In the genomic region with DNA sequence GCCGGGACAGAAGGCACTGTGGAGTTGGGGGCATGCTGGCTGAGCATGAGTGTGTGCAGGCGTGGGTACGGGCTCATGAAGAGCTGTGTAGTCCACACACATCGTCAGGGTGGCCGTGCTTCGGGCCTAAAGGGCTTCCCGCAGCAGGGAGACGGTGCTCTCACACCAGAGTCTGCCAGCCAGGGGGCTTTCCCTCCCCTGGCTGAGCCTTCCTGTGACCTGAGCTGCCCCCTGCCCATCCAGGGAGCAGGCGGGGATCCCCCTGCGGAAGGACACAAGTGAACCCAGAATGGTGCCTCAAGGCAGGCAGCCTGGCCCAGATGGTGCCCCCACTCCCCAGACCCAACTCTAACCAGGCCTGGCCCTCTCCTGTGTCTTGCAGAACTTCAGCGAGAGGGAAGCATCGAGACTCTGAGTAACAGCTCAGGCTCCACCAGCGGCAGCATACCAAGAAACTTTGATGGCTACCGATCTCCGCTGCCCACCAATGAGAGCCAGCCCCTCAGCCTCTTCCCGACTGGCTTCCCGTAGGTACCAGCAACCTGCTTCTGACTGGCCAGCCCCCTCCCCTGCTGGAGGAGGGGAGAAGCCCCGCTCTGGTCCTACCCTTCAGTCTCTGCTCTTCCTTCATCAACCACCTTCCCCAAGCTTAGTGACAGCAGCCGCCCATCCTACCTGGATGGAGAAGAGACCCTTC, we compare ENCODE assay signal across 18 cellular contexts. TPM values are rescaled to one million over a fixed set of nuclear protein-coding genes. Genes with fewer than 3 reads are reported as not detected.
DNase-seq lines count a peak whose midpoint lies in the region; ATAC-seq, FAIRE-seq and TF ChIP-seq lines count a peak whose summit lies in the region.
"Had no signal": no experiment of that assay in that cellular context is flagged by ENCODE, and none has a peak within 500 bp of the region (broad histone marks: within the 10 kb centered on the region; RNA-seq: fewer than 3 reads in every experiment).

No MANE protein-coding gene starts in this region.

- H2BK120ac ChIP-seq in IMR-90 (ENCODE audit: low read depth, low read length) (peak overlapping the region; percentile 35), H1 (replicated peaks; ENCODE audit: low read depth, low read length) (no peak overlapping the region), neuronal stem cell (ENCODE audit: low read depth, low read length) (no peak overlapping the region)

- TF ChIP-seq RAD21 in IMR-90 (IDR thresholded peaks at IDR 0.05; ENCODE audit: low read length): no peak
- TF ChIP-seq RAD21 in H1 (IDR thresholded peaks at IDR 0.05 in 1 of 2, conservative IDR thresholded peaks at IDR 0.05 in 1 of 2; ENCODE audit: low read depth in 2 of 2, low read length in 2 of 2): no peak

- no peak overlapping the region for H3K4me2 ChIP-seq in IMR-90 (ENCODE audit: low read depth, low read length)
- H3K4me2 ChIP-seq in H1 (ENCODE audit: insufficient read depth in 1 of 2, low read depth in 2 of 2, low read length in 2 of 2): no peak overlapping the region
- no peak overlapping the region for H3K4me2 ChIP-seq in neuronal stem cell (ENCODE audit: insufficient read depth, low read length, poor library complexity, severe bottlenecking)

- H3K23ac ChIP-seq in IMR-90 (ENCODE audit: low read depth, low read length): no peak overlapping the region
- no peak overlapping the region for H3K23ac ChIP-seq in H1 (ENCODE audit: insufficient read length)
- H3K23ac ChIP-seq in neuronal stem cell (ENCODE audit: low read depth, low read length, poor library complexity): peak overlapping the region; percentile 56

- peak overlapping the region; percentile 2 for H3K27ac Mint-ChIP-seq in Caco-2 (ENCODE audit: unreplicated experiment)

- H3K56ac ChIP-seq in IMR-90 (ENCODE audit: extremely low read depth, insufficient read depth, low read length) (no peak overlapping the region), H1 (replicated peaks; ENCODE audit: insufficient read length, low read depth, low read length) (no peak overlapping the region)

- H3K27me3 Mint-ChIP-seq in Caco-2 (ENCODE audit: insufficient read depth, unreplicated experiment): no peaks in the 10 kb centered on the region

- no peaks in the 10 kb centered on the region for H3K23me2 ChIP-seq in H1 (ENCODE audit: low read depth, low read length)

- H2AK9ac ChIP-seq in IMR-90 (replicated peaks; ENCODE audit: low read depth, low read length, poor library complexity): peak overlapping the region; percentile 62

- H2AFZ ChIP-seq in IMR-90 (replicated peaks; ENCODE audit: low read length, poor library complexity): no peak overlapping the region
- no peak overlapping the region for H2AFZ ChIP-seq in H1 (ENCODE audit: low read length)
- H2AFZ ChIP-seq in neuronal stem cell (ENCODE audit: low read length): no peak overlapping the region

- H3K4me3 ChIP-seq in Caco-2 (ENCODE audit: low read depth, low read length) (no peak overlapping the region), IMR-90 (ENCODE audit: insufficient read depth, low read depth, low read length) (no peak overlapping the region), H1 (ENCODE audit: extremely low read depth in 1 of 4, insufficient read depth in 2 of 4, low read depth in 3 of 4, low read length in 4 of 4) (no peak overlapping the region), neuronal stem cell (ENCODE audit: low read length in 2 of 2) (no peak overlapping the region)
- H3K4me3 ChIP-seq: HAP-1 had no signal

- H3K4me3 Mint-ChIP-seq in Caco-2 (ENCODE audit: unreplicated experiment): no peak overlapping the region
- H3K4me3 Mint-ChIP-seq: CD4-positive, alpha-beta memory T cell had no signal

- no peak overlapping the region for H2BK12ac ChIP-seq in H1 (ENCODE audit: low read depth, low read length)
- H2BK12ac ChIP-seq in neuronal stem cell (ENCODE audit: low read length): peak overlapping the region; percentile 95

- H3K36me3 Mint-ChIP-seq in Caco-2 (ENCODE audit: insufficient read depth, unreplicated experiment): peaks cover 15% of the 10 kb centered on the region

- BruUV-seq in Caco-2 (replicated peaks; lab: Mats Ljungman, UMichigan) (no TSS peak), IMR-90 (replicated peaks; lab: Mats Ljungman, UMichigan) (no TSS peak)

- H3K27ac ChIP-seq in IMR-90 (ENCODE audit: insufficient read depth, low read length) (no peak overlapping the region), H1 (ENCODE audit: low read depth, low read length) (no peak overlapping the region), neuronal stem cell (replicated peaks; ENCODE audit: low read length) (no peak overlapping the region)
- H3K27ac ChIP-seq: C4-2B had no signal

- H3K9me1 ChIP-seq in IMR-90 (ENCODE audit: insufficient read depth, low read length): peaks cover 34% of the 10 kb centered on the region

- H4K91ac ChIP-seq in IMR-90 (ENCODE audit: insufficient read depth, low read depth, low read length) (peak overlapping the region; percentile 50), H1 (replicated peaks; ENCODE audit: insufficient read length, low read length) (no peak overlapping the region), neuronal stem cell (ENCODE audit: low read depth, low read length, poor library complexity) (no peak overlapping the region)

- H4K5ac ChIP-seq in IMR-90 (ENCODE audit: low read depth, low read length) (no peak overlapping the region), H1 (ENCODE audit: insufficient read length, low read depth, low read length) (no peak overlapping the region)

- DNase-seq in Caco-2 (no peak), IMR-90 (no peak), H1 (ENCODE audit: low read depth in 1 of 2, low spot score in 2 of 2) (no peak), neuronal stem cell (ENCODE audit: low spot score) (no peak), frontal cortex (ENCODE audit: low spot score in 2 of 2) (no peak), inferior parietal cortex (ENCODE audit: extremely low spot score) (no peak)
- DNase-seq: BE2C; CD4-positive, alpha-beta memory T cell; DMS153; DND-41; GDM1; GOT3 had no signal

- H3K36me3 ChIP-seq in Caco-2 (ENCODE audit: control insufficient read depth, insufficient read depth, low read length): no peaks in the 10 kb centered on the region
- H3K36me3 ChIP-seq in IMR-90 (ENCODE audit: control insufficient read depth, insufficient read depth, low read length): peaks cover 2% of the 10 kb centered on the region; the same call in 1 of the 2 replicates
- peaks cover 0 to 5% (median 0%) of the 10 kb centered on the region in 4 experiments; a peak in 1 of 8 replicates for H3K36me3 ChIP-seq in H1 (ENCODE audit: control insufficient read depth in 2 of 4, insufficient read depth in 4 of 4, low read length in 3 of 4)
- H3K36me3 ChIP-seq in neuronal stem cell (replicated peaks in 1 of 2; ENCODE audit: control insufficient read depth in 2 of 2, insufficient read depth in 2 of 2, low read length in 2 of 2): no peaks in the 10 kb centered on the region
- H3K36me3 ChIP-seq: HAP-1 had no signal

- CTCF ChIA-PET in Caco-2 (lab: Charles Lee) (interaction anchor here (0.6 kb wide), 1 partner anchor 351 kb away, joined by 6 read pairs; no protein-coding TSS in a partner anchor), IMR-90 (lab: Yijun Ruan, JAX) (interaction anchor here (0.6 to 1.0 kb wide), 2 partner anchors 11 to 125 kb away, joined by 3 to 4 read pairs; no protein-coding TSS in a partner anchor), H1 (lab: Charles Lee; ENCODE audit: partially characterized antibody) (interaction anchor here (0.6 to 3.7 kb wide), 17 partner anchors 12 to 445 kb away, joined by 3 to 22 read pairs (median 3); no protein-coding TSS in a partner anchor)

- TF ChIP-seq CTCF in Caco-2 (IDR thresholded peaks at IDR 0.05; ENCODE audit: insufficient read depth in 1 of 2, low read depth in 1 of 2, low read length in 1 of 2, severe bottlenecking in 1 of 2, unreplicated experiment in 1 of 2) (no peak), IMR-90 (conservative IDR thresholded peaks at IDR 0.05; ENCODE audit: low read depth, low read length) (no peak), H1 (IDR thresholded peaks at IDR 0.05; ENCODE audit: control extremely low read depth in 1 of 3, insufficient read depth in 1 of 3, low read depth in 1 of 3, low read length in 3 of 3) (no peak)

- H3K9ac ChIP-seq in IMR-90 (ENCODE audit: low read depth, low read length) (no peak overlapping the region), H1 (replicated peaks in 1 of 4; ENCODE audit: extremely low read depth in 1 of 4, low read depth in 3 of 4, low read length in 3 of 4) (no peak overlapping the region), neuronal stem cell (ENCODE audit: low read depth, low read length, poor library complexity) (peak overlapping the region; percentile 2)

- WGBS in IMR-90 (ENCODE audit: extremely low coverage in 2 of 2, insufficient read length in 1 of 2), 2 experiments: 91% methylated on average over 10 of the region's 19 CpGs; no CpG with 5 or more reads in 1 of the 2 experiments
- WGBS in H1 (ENCODE audit: extremely low coverage in 1 of 2, insufficient coverage in 1 of 2, insufficient read length in 1 of 2, insufficient replicate concordance in 2 of 2, low coverage in 1 of 2, low lambda C conversion rate in 2 of 2, missing lambda C conversion rate in 1 of 2), 2 experiments: 89% methylated on average over 16 of the region's 19 CpGs; no CpG with 5 or more reads in 1 of the 2 experiments
- no CpG with 5 or more reads among the region's 19 CpGs for WGBS in neuronal stem cell (ENCODE audit: extremely low coverage in 2 of 2, insufficient read length in 2 of 2, insufficient replicate concordance in 1 of 2), 2 donors

- H2BK5ac ChIP-seq in IMR-90 (ENCODE audit: low read depth, low read length, poor library complexity, severe bottlenecking) (no peak overlapping the region), H1 (ENCODE audit: low read depth, low read length) (no peak overlapping the region), neuronal stem cell (ENCODE audit: low read length) (no peak overlapping the region)

- no peaks in the 10 kb centered on the region for H3K79me2 ChIP-seq in H1 (ENCODE audit: control insufficient read depth in 1 of 2, insufficient read depth in 2 of 2, low read length in 2 of 2)

- H2BK15ac ChIP-seq in IMR-90 (ENCODE audit: low read depth, low read length) (peak overlapping the region; percentile 65; the same call in 2 of the 3 replicates), H1 (ENCODE audit: low read length) (0 out of 2 replicates have a peak overlapping the region, but pooled peaks have one; percentile 61), neuronal stem cell (ENCODE audit: low read length) (no peak overlapping the region)

- H4K8ac ChIP-seq in IMR-90 (ENCODE audit: low read depth in 2 of 2, low read length in 2 of 2) (peak overlapping the region in 1 of 2 experiments; percentile 51; a peak in 1 of 4 replicates), H1 (ENCODE audit: extremely low read depth, insufficient read depth, low read length) (no peak overlapping the region), neuronal stem cell (ENCODE audit: low read depth, low read length) (no peak overlapping the region)

- H3K4ac ChIP-seq in IMR-90 (ENCODE audit: low read depth, low read length): peak overlapping the region; percentile 75
- H3K4ac ChIP-seq in H1 (replicated peaks; ENCODE audit: insufficient read length, low read depth, low read length): no peak overlapping the region
- H3K4ac ChIP-seq in neuronal stem cell (ENCODE audit: low read length): no peak overlapping the region

- H3K79me1 ChIP-seq in IMR-90 (ENCODE audit: low read depth in 1 of 2, low read length in 2 of 2) (peaks cover 10 to 90% of the 10 kb centered on the region in 2 experiments), H1 (ENCODE audit: low read depth, low read length) (no peaks in the 10 kb centered on the region), neuronal stem cell (ENCODE audit: low read depth, low read length) (peaks cover 1% of the 10 kb centered on the region)

- no peaks in the 10 kb centered on the region for H3K9me3 ChIP-seq in Caco-2
- H3K9me3 ChIP-seq in IMR-90 (ENCODE audit: control insufficient read depth, insufficient read depth, low read length): no peaks in the 10 kb centered on the region
- H3K9me3 ChIP-seq in H1 (ENCODE audit: insufficient read depth in 2 of 2, low read depth in 1 of 2, low read length in 1 of 2): no peaks in the 10 kb centered on the region
- H3K9me3 ChIP-seq in neuronal stem cell (replicated peaks in 1 of 2; ENCODE audit: control insufficient read depth in 2 of 2, insufficient read depth in 1 of 2, low read depth in 1 of 2, low read length in 2 of 2): peaks cover 0 to 3% of the 10 kb centered on the region in 2 donors
- H3K9me3 ChIP-seq: BE2C, HAP-1 had no signal

- dilution Hi-C loops in IMR-90 (cut with HindIII; ENCODE audit: low sequenced_read_pairs, unreplicated experiment): no loop called here

- no peak for ATAC-seq in IMR-90 (ENCODE audit: low read depth)
- ATAC-seq in HG02588 (IDR thresholded peaks at IDR 0.05; ENCODE audit: unreplicated experiment): no peak

- FAIRE-seq in H1 (lab: Jason Lieb, UNC) (no peak), frontal cortex (lab: Jason Lieb, UNC) (no peak)
- FAIRE-seq: A204.1, D721Med, GM12892 had no signal

- H3K27me3 ChIP-seq in Caco-2 (replicated peaks; ENCODE audit: control insufficient read depth, insufficient read depth, low read length) (no peaks in the 10 kb centered on the region), IMR-90 (ENCODE audit: control insufficient read depth, insufficient read depth, low read length) (no peaks in the 10 kb centered on the region), H1 (replicated peaks in 1 of 4; ENCODE audit: control insufficient read depth in 3 of 4, extremely low read depth in 1 of 4, insufficient read depth in 3 of 4, low read length in 3 of 4) (peaks cover 29 to 43% (median 40%) of the 10 kb centered on the region in 4 experiments), neuronal stem cell (ENCODE audit: control insufficient read depth in 3 of 3, insufficient read depth in 3 of 3, low read depth in 1 of 3, low read length in 3 of 3) (peaks cover 18 to 54% (median 33%) of the 10 kb centered on the region in 3 experiments)
- H3K27me3 ChIP-seq: BE2C had no signal

- TF ChIP-seq EP300 in H1 (IDR thresholded peaks at IDR 0.05; ENCODE audit: borderline replicate concordance in 1 of 2, low read depth in 2 of 2, low read length in 2 of 2): no peak

- H3K9me3 Mint-ChIP-seq in Caco-2 (ENCODE audit: unreplicated experiment): no peaks in the 10 kb centered on the region
- H3K9me3 Mint-ChIP-seq: CD4-positive, alpha-beta memory T cell had no signal

- H3K4me1 ChIP-seq in Caco-2: peaks cover 29% of the 10 kb centered on the region
- H3K4me1 ChIP-seq in IMR-90 (ENCODE audit: control insufficient read depth, insufficient read depth, low read length): peaks cover 25% of the 10 kb centered on the region
- H3K4me1 ChIP-seq in H1 (replicated peaks in 1 of 4; ENCODE audit: control insufficient read depth in 3 of 4, insufficient read depth in 4 of 4, low read length in 3 of 4): peaks cover 0 to 13% (median 9%) of the 10 kb centered on the region in 4 experiments; a peak in 5 of 7 replicates
- H3K4me1 ChIP-seq in neuronal stem cell (ENCODE audit: control insufficient read depth in 2 of 2, insufficient read depth in 1 of 2, low read depth in 1 of 2, low read length in 2 of 2): peaks cover 0 to 5% of the 10 kb centered on the region in 2 donors
- H3K4me1 ChIP-seq: HAP-1 had no signal

- H4K20me1 ChIP-seq in IMR-90 (ENCODE audit: insufficient read depth, low read length) (peaks cover 6% of the 10 kb centered on the region; the same call in 1 of the 2 replicates), H1 (replicated peaks in 1 of 2; ENCODE audit: control insufficient read depth in 1 of 2, insufficient read depth in 2 of 2, low read length in 2 of 2) (peaks cover 9 to 23% of the 10 kb centered on the region in 2 experiments)

- POLR2A ChIA-PET in Caco-2 (lab: Charles Lee) (no interaction called here), IMR-90 (lab: Charles Lee; ENCODE audit: unreplicated experiment) (no interaction called here), H1 (lab: Charles Lee; ENCODE audit: partially characterized antibody) (interaction anchor here (0.7 to 1.2 kb wide), 2 partner anchors 26 to 671 kb away, joined by 3 read pairs; no protein-coding TSS in a partner anchor)

- H2BK20ac ChIP-seq in IMR-90 (ENCODE audit: low read depth, low read length): peak overlapping the region; percentile 17; the same call in 1 of the 2 replicates
- no peak overlapping the region for H2BK20ac ChIP-seq in H1 (ENCODE audit: low read length)

- no peak overlapping the region for H3K18ac ChIP-seq in IMR-90 (ENCODE audit: low read depth, low read length)
- H3K18ac ChIP-seq in H1 (ENCODE audit: extremely low read depth, low read length): no peak overlapping the region
- no peak overlapping the region for H3K18ac ChIP-seq in neuronal stem cell (ENCODE audit: low read length)

- intact Hi-C loops in Caco-2 (cut with micrococcal nuclease; ENCODE audit: unreplicated experiment) (loop anchor here (5.0 kb wide), 2 partner anchors 34 to 154 kb away; no protein-coding TSS in a partner anchor), IMR-90 (cut with micrococcal nuclease) (loop anchor here (2.0 to 10.0 kb wide), 4 partner anchors 83 to 487 kb away; no protein-coding TSS in a partner anchor)

- in situ Hi-C loops in IMR-90 (cut with MboI; ENCODE audit: low sequenced_read_pairs): loop anchor here (5.0 kb wide), 3 partner anchors 79 to 389 kb away; no protein-coding TSS in a partner anchor

- H3K14ac ChIP-seq in IMR-90 (replicated peaks; ENCODE audit: low read depth, low read length) (0 out of 2 replicates have a peak overlapping the region, but pooled peaks have one; percentile 39), H1 (ENCODE audit: insufficient read length) (no peak overlapping the region), neuronal stem cell (ENCODE audit: low read length) (no peak overlapping the region)

- TF ChIP-seq POLR2A in IMR-90 (IDR thresholded peaks at IDR 0.05; ENCODE audit: low read depth, low read length): no peak
- no peak for TF ChIP-seq POLR2A in H1 (IDR thresholded peaks at IDR 0.05; ENCODE audit: control extremely low read depth in 1 of 2, low read depth in 2 of 2, low read length in 2 of 2)

- peaks cover 24% of the 10 kb centered on the region for H3K4me1 Mint-ChIP-seq in Caco-2 (ENCODE audit: low read depth, unreplicated experiment)

- peak overlapping the region; percentile 96 for H2AK5ac ChIP-seq in IMR-90 (ENCODE audit: low read depth, low read length)
- H2AK5ac ChIP-seq in H1 (ENCODE audit: low read depth, low read length): 0 out of 2 replicates have a peak overlapping the region, but pooled peaks have one; percentile 24
- H2AK5ac ChIP-seq in neuronal stem cell (ENCODE audit: low read depth, low read length): peak overlapping the region; percentile 78

RNA-seq across cellular contexts. Expression of gene TBX2, which starts 7.9 kb away (rescaled TPM):
- total RNA-seq in Caco-2 (2022) (8.9 and 11.5 TPM in 2 replicates), IMR-90 (2012; rRNA removed) (20.1 and 23.6 TPM in 2 replicates), frontal cortex (1.2 TPM)
- polyA plus RNA-seq in IMR-90 (2012; rRNA removed) (64.1 and 69.2 TPM in 2 replicates), H1 (2011; rRNA removed) (0.02 TPM in 1 of 2 replicates, not detected in the other)
- 41.5 and 81.3 TPM in 2 replicates for polyA plus RNA-seq in IMR-90 (2012; cell fraction: cytosol; rRNA removed)
- 159 and 319 TPM in 2 replicates for polyA plus RNA-seq in IMR-90 (2012; cell fraction: nucleus; rRNA removed; ENCODE audit: low replicate concordance)
- not detected in 2 replicates for total RNA-seq in H1 (2021; fragmentation: NEBNext Ultra II Directional; extraction: Animal tissue kit (Norgen Biotek cat#: 25700))
- not detected for polyA plus RNA-seq in H1 (2011; cell fraction: cytosol; rRNA removed)
- polyA plus RNA-seq in H1 (2011; cell fraction: nucleus; rRNA removed): not detected
- polyA plus RNA-seq in H1 (2012, experiment 1 of 2): 0.09 TPM in 1 of 4 replicates, not detected in the others
- not detected for polyA plus RNA-seq in H1 (2012, experiment 2 of 2)
- polyA plus RNA-seq in H1 (2013, experiment 1 of 2): not detected
- not detected for polyA plus RNA-seq in H1 (2013, experiment 2 of 2)
- not detected in 2 replicates for polyA minus RNA-seq in H1 (2011; rRNA and poly(A)+ RNA removed)
- not detected for polyA minus RNA-seq in H1 (2011; cell fraction: cytosol; rRNA and poly(A)+ RNA removed)
- not detected for polyA minus RNA-seq in H1 (2011; cell fraction: nucleus; rRNA and poly(A)+ RNA removed)
- not detected for polyA plus RNA-seq in neuronal stem cell (2013, experiment 1 of 2)
- not detected for polyA plus RNA-seq in neuronal stem cell (2013, experiment 2 of 2)
- total RNA-seq: CD4-positive, alpha-beta memory T cell had no signal
- polyA plus RNA-seq: CD4-positive, alpha-beta memory T cell had no signal

Comparison
In these comparisons a context has a peak if more than half of its experiments do, and no peak if none do; other contexts are left out.
1. H2AK5ac ChIP-seq: peak in every context shown above with its lines; median percentile 96 in IMR-90; 78 in neuronal stem cell; 24 in H1.